Comparison of ENCODE assay signal across 24 cellular contexts in the genomic region with DNA sequence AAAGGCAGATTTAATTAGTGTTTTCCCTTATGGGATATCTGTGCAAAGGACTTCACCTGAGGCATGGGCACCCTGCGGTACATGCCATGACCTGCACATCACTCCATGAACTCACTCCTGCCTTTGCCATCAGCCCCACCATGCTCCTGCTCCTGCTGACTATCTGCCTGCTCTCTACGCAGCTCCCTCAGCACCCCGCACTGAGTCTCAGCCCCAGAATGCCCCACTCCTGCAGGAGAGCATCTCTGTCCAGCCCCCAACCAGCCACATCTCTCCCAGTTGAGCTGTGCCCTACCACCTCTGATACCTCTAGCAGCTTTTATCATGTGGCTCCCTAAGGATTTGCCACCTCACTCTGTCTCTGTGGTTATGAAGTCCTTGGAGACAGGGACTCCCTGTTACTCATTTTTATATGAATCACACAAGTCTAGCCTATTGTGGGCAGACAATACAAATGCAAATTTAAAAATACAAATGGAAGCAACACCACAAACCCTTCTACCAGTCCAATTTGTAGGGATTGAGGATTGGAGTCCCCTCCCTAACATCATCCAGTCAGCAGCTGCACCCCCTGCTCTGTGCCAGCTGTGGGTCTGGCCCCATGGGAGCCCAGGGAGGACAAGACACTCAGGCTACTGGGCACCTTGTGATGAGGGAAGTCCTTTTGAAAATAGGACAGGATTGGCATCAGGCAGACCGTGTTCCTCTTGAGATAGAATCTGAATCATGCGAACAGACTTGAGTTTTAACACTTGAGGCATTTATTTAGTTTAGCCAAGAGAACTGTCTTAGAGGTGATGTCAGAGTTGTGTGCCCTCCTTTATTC.
DNase-seq lines count a peak whose midpoint lies in the region; ATAC-seq, FAIRE-seq and TF ChIP-seq lines count a peak whose summit lies in the region.
"Had no signal": no experiment of that assay in that cellular context is flagged by ENCODE, and none has a peak within 500 bp of the region (broad histone marks: within the 10 kb centered on the region; RNA-seq: fewer than 3 reads in every experiment).

No MANE protein-coding gene starts in this region.

- H3K4me3 ChIP-seq in astrocyte (ENCODE audit: insufficient read depth, low read depth, low read length) (no peak overlapping the region), esophagus muscularis mucosa (no peak overlapping the region), psoas muscle (no peak overlapping the region), Karpas-422 (ENCODE audit: low read length) (no peak overlapping the region)
- H3K4me3 ChIP-seq: GM12878 had no signal

- H4K20me1 ChIP-seq in astrocyte (ENCODE audit: insufficient read depth, low read length) (no peaks in the 10 kb centered on the region), Karpas-422 (ENCODE audit: insufficient read depth, low read depth, low read length) (no peaks in the 10 kb centered on the region)

- ATAC-seq in psoas muscle, result no peak
- ATAC-seq: GM12878, SK-N-SH treated with all-trans-retinoic acid at 6 μM for 48 hours had no signal

- H3K9me2 ChIP-seq in Karpas-422 (replicated peaks; ENCODE audit: insufficient read depth, low read length), result no peaks in the 10 kb centered on the region

- H3K4me2 ChIP-seq in astrocyte (ENCODE audit: low read length), result no peak overlapping the region
- no peak overlapping the region for H3K4me2 ChIP-seq in Karpas-422 (ENCODE audit: low read depth, low read length, poor library complexity, severe bottlenecking)

- H3K27ac ChIP-seq in astrocyte (ENCODE audit: low read depth, low read length) (no peak overlapping the region), esophagus muscularis mucosa (replicated peaks in 1 of 4) (no peak overlapping the region), psoas muscle (no peak overlapping the region), Karpas-422 (ENCODE audit: low read length) (no peak overlapping the region)

- no peaks in the 10 kb centered on the region for H3K9me3 ChIP-seq in astrocyte (ENCODE audit: insufficient read depth, low read depth, low read length)
- no peaks in the 10 kb centered on the region for H3K9me3 ChIP-seq in esophagus muscularis mucosa
- H3K9me3 ChIP-seq in psoas muscle, result no peaks in the 10 kb centered on the region
- no peaks in the 10 kb centered on the region for H3K9me3 ChIP-seq in Karpas-422 (ENCODE audit: low read length)
- H3K9me3 ChIP-seq: Caco-2 had no signal

- H3K4me1 Mint-ChIP-seq in astrocyte (ENCODE audit: low read depth, unreplicated experiment), result peaks cover 12% of the 10 kb centered on the region
- H3K4me1 Mint-ChIP-seq: CD4-positive, alpha-beta memory T cell had no signal

- WGBS in esophagus muscularis mucosa, result 93% methylated on average over 5 of the region's 5 CpGs
- WGBS in psoas muscle, 3 donors, result 85 to 91% (median 88%) methylated on average over 5 of the region's 5 CpGs

- H3K27ac Mint-ChIP-seq in astrocyte (ENCODE audit: unreplicated experiment), result peak overlapping the region; percentile 71
- H3K27ac Mint-ChIP-seq: CD4-positive, alpha-beta memory T cell had no signal

- H3K9ac ChIP-seq in astrocyte (ENCODE audit: low read length), result no peak overlapping the region
- no peak overlapping the region for H3K9ac ChIP-seq in Karpas-422 (ENCODE audit: low read length)

- TF ChIP-seq CTCF in astrocyte (IDR thresholded peaks at IDR 0.05; ENCODE audit: insufficient read depth, low read depth, low read length) (no peak), esophagus muscularis mucosa (IDR thresholded peaks at IDR 0.05) (no peak), psoas muscle (IDR thresholded peaks at IDR 0.05) (no peak)

- DNase-seq in RKO (ENCODE audit: low spot score), result peak; percentile 8
- no peak for DNase-seq in astrocyte (ENCODE audit: low read depth)
- peak; percentile 42 for DNase-seq in esophagus muscularis mucosa (ENCODE audit: extremely low spot score)
- peak; percentile 6 for DNase-seq in mucosa of gallbladder (ENCODE audit: low spot score)
- DNase-seq in GDM1 (lab: John Stamatoyannopoulos, UW), result no peak
- DNase-seq in psoas muscle, result no peak
- DNase-seq in NCI-H187 treated with DMSO at 0.1 percent for 48 hours (lab: John Stamatoyannopoulos, UW), result no peak
- no peak for DNase-seq in Karpas-422
- DNase-seq: Caco-2; CD4-positive, alpha-beta memory T cell; DMS 273 treated with DMSO at 0.1 percent for 48 hours; DMS79 treated with DMSO at 0.1 percent for 48 hours; GOT3; HCEC 1CT; KG1; NCI-H1105; NCI-H146; NCI-H2081; NCI-H510A; NCI-H748 treated with DMSO at 0.1 percent for 48 hours; NK-92 treated with Interleukin-12 subunit alpha and Interleukin-12 subunit beta, amount 100 ng/mL, for 24 hours had no signal

- H3K4me1 ChIP-seq in astrocyte (ENCODE audit: insufficient read depth, low read length), result no peaks in the 10 kb centered on the region
- H3K4me1 ChIP-seq in esophagus muscularis mucosa, result no peaks in the 10 kb centered on the region
- H3K4me1 ChIP-seq in psoas muscle, result no peaks in the 10 kb centered on the region
- peaks cover 6% of the 10 kb centered on the region for H3K4me1 ChIP-seq in Karpas-422 (ENCODE audit: low read length)
- H3K4me1 ChIP-seq: Caco-2 had no signal

- no peak for FAIRE-seq in astrocyte (lab: Jason Lieb, UNC)
- FAIRE-seq: GM12878, HTR-8/SVneo had no signal

- H3K36me3 Mint-ChIP-seq in astrocyte (ENCODE audit: low read depth, unreplicated experiment), result no peaks in the 10 kb centered on the region
- H3K36me3 Mint-ChIP-seq: CD4-positive, alpha-beta memory T cell had no signal

- H3K36me3 ChIP-seq in astrocyte (ENCODE audit: insufficient read depth, low read length) (no peaks in the 10 kb centered on the region), esophagus muscularis mucosa (no peaks in the 10 kb centered on the region), psoas muscle (ENCODE audit: insufficient read depth in 1 of 2, low read depth in 1 of 2) (no peaks in the 10 kb centered on the region), Karpas-422 (ENCODE audit: insufficient read depth, low read length) (no peaks in the 10 kb centered on the region)

- H2AFZ ChIP-seq in astrocyte (ENCODE audit: low read depth, low read length) (no peak overlapping the region), Karpas-422 (ENCODE audit: low read length) (no peak overlapping the region)

- no peak for TF ChIP-seq POLR2A in esophagus muscularis mucosa (IDR thresholded peaks at IDR 0.05; ENCODE audit: low read depth)

- no peaks in the 10 kb centered on the region for H3K79me2 ChIP-seq in astrocyte (ENCODE audit: insufficient read depth, low read length)
- no peaks in the 10 kb centered on the region for H3K79me2 ChIP-seq in Karpas-422 (ENCODE audit: low read length)

- intact Hi-C loops in esophagus muscularis mucosa (cut with DNase I), result no loop called here
- intact Hi-C loops in psoas muscle (cut with DNase I), result no loop called here

- no peak overlapping the region for H3K4me3 Mint-ChIP-seq in astrocyte (ENCODE audit: unreplicated experiment)
- H3K4me3 Mint-ChIP-seq: CD4-positive, alpha-beta memory T cell had no signal

- H3K9me3 Mint-ChIP-seq in astrocyte (ENCODE audit: unreplicated experiment), result peaks cover 10% of the 10 kb centered on the region

- no peak for TF ChIP-seq EP300 in esophagus muscularis mucosa (IDR thresholded peaks at IDR 0.05)

- H3K27me3 Mint-ChIP-seq in astrocyte (ENCODE audit: low read depth, unreplicated experiment), result peaks cover 36% of the 10 kb centered on the region
- H3K27me3 Mint-ChIP-seq: CD4-positive, alpha-beta memory T cell had no signal

- H3K27me3 ChIP-seq in astrocyte (ENCODE audit: insufficient read depth, low read length) (no peaks in the 10 kb centered on the region), esophagus muscularis mucosa (no peaks in the 10 kb centered on the region), psoas muscle (ENCODE audit: insufficient read depth in 3 of 3, low read length in 2 of 3) (no peaks in the 10 kb centered on the region), Karpas-422 (ENCODE audit: low read length) (no peaks in the 10 kb centered on the region)

Comparison
In these comparisons a context has a peak if more than half of its experiments do, and no peak if none do; other contexts are left out.
1. DNase-seq: peak in RKO (single experiment), esophagus muscularis mucosa (single experiment) and mucosa of gallbladder (single experiment); none in astrocyte (single experiment), GDM1 (single experiment), psoas muscle (0 of 2), NCI-H187 treated with DMSO at 0.1 percent for 48 hours (single experiment) and Karpas-422 (single experiment).